In genomic region chr9:120842685-120843485, GRCh38 we compare ENCODE assay signal across 8 cellular contexts. TPM values are rescaled to one million over a fixed set of nuclear protein-coding genes. Genes with fewer than 3 reads are reported as not detected.
DNase-seq lines count a peak whose midpoint lies in the region; ATAC-seq and TF ChIP-seq lines count a peak whose summit lies in the region.

PSMD5 (minus strand) TSS chr9:120842922; CDS start chr9:120842909, 13 bp downstream.

- H3K36me3 ChIP-seq in Panc1 (ENCODE audit: control insufficient read depth, insufficient read depth, low read length) = peaks cover 3% of the 10 kb centered on the region; the same call in 1 of the 2 replicates
- H3K36me3 ChIP-seq in esophagus muscularis mucosa = peaks cover 0 to 36% (median 1%) of the 10 kb centered on the region in 4 donors
- H3K36me3 ChIP-seq in muscle layer of duodenum (ENCODE audit: control insufficient read depth in 1 of 2, insufficient read depth in 2 of 2, low read length in 2 of 2) = peaks cover 0 to 4% of the 10 kb centered on the region in 2 donors

- H3K4me1 Mint-ChIP-seq in IgD-negative memory B cell = peaks cover 21 to 46% (median 45%) of the 10 kb centered on the region in 3 donors
- peaks cover 75% of the 10 kb centered on the region for H3K4me1 Mint-ChIP-seq in activated T-cell treated with anti-CD3 and anti-CD28 coated beads, Interleukin-2, amount 50 U/mL, for 72 hours (ENCODE audit: low read depth)

- BruUV-seq in Panc1 (replicated peaks; lab: Mats Ljungman, UMichigan) = no TSS peak

- POLR2A ChIA-PET in Panc1 (lab: Charles Lee) = interaction anchor here (0.6 kb wide), 1 partner anchor 229 kb away, joined by 3 read pairs; no protein-coding TSS in a partner anchor

- peak within 1 kb of the TSS; percentile 84 to 95 for H3K4me3 ChIP-seq in Panc1 (ENCODE audit: low read depth in 2 of 2, low read length in 2 of 2)
- H3K4me3 ChIP-seq in esophagus muscularis mucosa = peak within 1 kb of the TSS; percentile 73 to 96 (median 80)
- peak within 1 kb of the TSS; percentile 78 to 92 for H3K4me3 ChIP-seq in muscle layer of duodenum (ENCODE audit: low read depth in 1 of 2, low read length in 2 of 2)

- CTCF ChIA-PET in Panc1 (lab: Charles Lee) = no interaction called here

- TF ChIP-seq EP300 in esophagus muscularis mucosa (IDR thresholded peaks at IDR 0.05) = peak; percentile 41

- H3K4me3 Mint-ChIP-seq in IgD-negative memory B cell = peak within 1 kb of the TSS; percentile 92 to 100 (median 96)
- H3K4me3 Mint-ChIP-seq in activated T-cell treated with anti-CD3 and anti-CD28 coated beads, Interleukin-2, amount 50 U/mL, for 72 hours = peak within 1 kb of the TSS; percentile 98 to 100

- peaks cover 0 to 3% (median 0%) of the 10 kb centered on the region in 3 donors for H3K9me3 Mint-ChIP-seq in IgD-negative memory B cell
- no peaks in the 10 kb centered on the region for H3K9me3 Mint-ChIP-seq in activated T-cell treated with anti-CD3 and anti-CD28 coated beads, Interleukin-2, amount 50 U/mL, for 72 hours

- H3K27me3 Mint-ChIP-seq in IgD-negative memory B cell = peaks cover 1% of the 10 kb centered on the region
- H3K27me3 Mint-ChIP-seq in activated T-cell treated with anti-CD3 and anti-CD28 coated beads, Interleukin-2, amount 50 U/mL, for 72 hours (ENCODE audit: low read depth) = no peaks in the 10 kb centered on the region

- DNase-seq in DMS 273 (lab: John Stamatoyannopoulos, UW; ENCODE audit: unreplicated experiment) (peak; percentile 99), Panc1 (ENCODE audit: low read depth, low spot score) (peak; percentile 84), esophagus muscularis mucosa (ENCODE audit: extremely low spot score) (peak; percentile 99)
- peak; percentile 97 to 98 for DNase-seq in activated T-cell treated with anti-CD3 and anti-CD28 coated beads, Interleukin-2, amount 50 U/mL, for 72 hours
- DNase-seq in stimulated activated CD8-positive, alpha-beta memory T cell treated with anti-CD3 and anti-CD28 coated beads, Interleukin-7, amount 100 ng/mL, for 4 hours (ENCODE audit: low read depth in 2 of 2) = peak; percentile 94 to 95

- TF ChIP-seq CTCF in Panc1 (IDR thresholded peaks at IDR 0.05) (no peak), esophagus muscularis mucosa (IDR thresholded peaks at IDR 0.05) (peak in 1 of 3 experiments; percentile 10)

- peaks cover 8% of the 10 kb centered on the region for H3K36me3 Mint-ChIP-seq in IgD-negative memory B cell
- H3K36me3 Mint-ChIP-seq in activated T-cell treated with anti-CD3 and anti-CD28 coated beads, Interleukin-2, amount 50 U/mL, for 72 hours (ENCODE audit: insufficient read depth in 2 of 2) = peaks cover 5 to 14% of the 10 kb centered on the region in 2 donors

- H3K4me1 ChIP-seq in Panc1 (ENCODE audit: control insufficient read depth, insufficient read depth, low read length) = peaks cover 8% of the 10 kb centered on the region; the same call in 1 of the 2 replicates
- peaks cover 25 to 54% (median 47%) of the 10 kb centered on the region in 4 donors for H3K4me1 ChIP-seq in esophagus muscularis mucosa
- peaks cover 0 to 12% of the 10 kb centered on the region in 2 donors for H3K4me1 ChIP-seq in muscle layer of duodenum (ENCODE audit: control insufficient read depth in 1 of 2, insufficient read depth in 2 of 2, low read length in 2 of 2)

- peak within 1 kb of the TSS; percentile 94 for H3K27ac ChIP-seq in Panc1 (ENCODE audit: low read length)
- H3K27ac ChIP-seq in esophagus muscularis mucosa (replicated peaks in 1 of 4) = peak within 1 kb of the TSS; percentile 92 to 98 (median 96)
- H3K27ac ChIP-seq in muscle layer of duodenum (ENCODE audit: low read length) = peak within 1 kb of the TSS; percentile 91

- ATAC-seq in GM21528 (IDR thresholded peaks at IDR 0.05; ENCODE audit: low FRiP score, unreplicated experiment) (peak; percentile 99), Panc1 (peak; percentile 100)
- peak; percentile 88 to 90 for ATAC-seq in activated T-cell treated with anti-CD3 and anti-CD28 coated beads, Interleukin-2, amount 50 U/mL, for 72 hours (replicated peaks in 1 of 2)

- no peaks in the 10 kb centered on the region for H3K9me3 ChIP-seq in Panc1 (ENCODE audit: control insufficient read depth, insufficient read depth, low read depth, low read length)
- peaks cover 0 to 2% (median 0%) of the 10 kb centered on the region in 4 donors for H3K9me3 ChIP-seq in esophagus muscularis mucosa
- H3K9me3 ChIP-seq in muscle layer of duodenum (ENCODE audit: control insufficient read depth in 1 of 2, low read length in 2 of 2) = peaks cover 0 to 2% of the 10 kb centered on the region in 2 donors

- intact Hi-C loops in Panc1 (cut with micrococcal nuclease; ENCODE audit: unreplicated experiment) (no loop called here), esophagus muscularis mucosa (cut with DNase I) (no loop called here)

- H3K27ac Mint-ChIP-seq in IgD-negative memory B cell = peak within 1 kb of the TSS; percentile 93 to 98 (median 96)
- H3K27ac Mint-ChIP-seq in activated T-cell treated with anti-CD3 and anti-CD28 coated beads, Interleukin-2, amount 50 U/mL, for 72 hours = peak within 1 kb of the TSS; percentile 99

- in situ Hi-C loops in Panc1 (cut with HindIII; ENCODE audit: low pct_unique_long_range_greater_than_20kb, low sequenced_read_pairs) = no loop called here

- peak; percentile 61 for TF ChIP-seq POLR2A in esophagus muscularis mucosa (IDR thresholded peaks at IDR 0.05; ENCODE audit: low read depth)

- H3K27me3 ChIP-seq in Panc1 (ENCODE audit: control insufficient read depth, insufficient read depth, low read length) (no peaks in the 10 kb centered on the region), esophagus muscularis mucosa (no peaks in the 10 kb centered on the region), muscle layer of duodenum (ENCODE audit: low read depth, low read length) (no peaks in the 10 kb centered on the region)

- 10% methylated on average over 8 of the region's 62 CpGs for WGBS in esophagus muscularis mucosa

RNA-seq across cellular contexts. Expression of gene PSMD5, which starts in this region (rescaled TPM):
- 16.8 TPM for polyA plus RNA-seq in IgD-negative memory B cell
- total RNA-seq in Panc1 (2021; ENCODE audit: unreplicated experiment) = 53.0 TPM
- 42.9 TPM for polyA plus RNA-seq in Panc1 (2012; ENCODE audit: insufficient read length)
- 10 to 100 TPM; 48.6 to 59.0 TPM for total RNA-seq in activated T-cell treated with anti-CD3 and anti-CD28 coated beads, Interleukin-2, amount 50 U/mL, for 72 hours
- total RNA-seq in esophagus muscularis mucosa = 10 to 100 TPM; 22.0 to 30.7 (median 25.8) TPM

Comparison
In these comparisons a context has a peak if more than half of its experiments do, and no peak if none do; other contexts are left out.
1. Peak in every context shown above with its lines: DNase-seq, ATAC-seq, H3K4me3 ChIP-seq and H3K27ac ChIP-seq.